In the genomic region with DNA sequence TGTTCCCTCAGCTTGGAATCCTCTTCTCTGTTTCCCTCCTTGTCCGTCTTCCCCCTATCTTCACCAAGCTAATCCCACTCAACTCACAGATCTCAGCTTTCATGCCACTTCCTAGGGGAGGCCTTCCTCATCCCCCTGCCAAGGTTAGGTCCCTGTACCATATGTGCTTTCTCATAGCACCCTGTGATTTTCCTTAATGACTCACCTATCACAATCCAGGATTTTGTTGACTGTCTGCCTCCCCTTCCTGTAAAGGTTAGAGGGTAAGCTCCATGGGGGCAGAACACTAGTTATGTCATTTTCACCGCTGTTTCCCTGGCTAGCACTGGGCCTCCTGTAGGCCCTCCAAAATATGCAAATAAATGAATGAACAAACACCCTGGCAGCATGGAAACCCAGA, we compare ENCODE assay signal across 21 cellular contexts. TPM values are rescaled to one million over a fixed set of nuclear protein-coding genes. Genes with fewer than 3 reads are reported as not detected.
A peak's percentile ranks its signal among the peaks of the same experiment; 100 is the strongest.
DNase-seq lines count a peak whose midpoint lies in the region; ATAC-seq, FAIRE-seq and TF ChIP-seq lines count a peak whose summit lies in the region.
"Had no signal": no experiment of that assay in that cellular context is flagged by ENCODE, and none has a peak within 500 bp of the region (broad histone marks: within the 10 kb centered on the region; RNA-seq: fewer than 3 reads in every experiment).

No MANE protein-coding gene starts in this region.

- TF ChIP-seq POLR2A in K562 (conservative IDR thresholded peaks at IDR 0.05) = no peak

- H3K79me2 ChIP-seq in K562 (ENCODE audit: control insufficient read depth, insufficient read depth, low read length) = peaks cover 26% of the 10 kb centered on the region; the same call in 2 of the 3 replicates

- in situ Hi-C loops in K562 (cut with MboI) = no loop called here

- TF ChIP-seq CTCF in K562 (IDR thresholded peaks at IDR 0.05 in 2 of 3, conservative IDR thresholded peaks at IDR 0.05 in 1 of 3; ENCODE audit: insufficient read depth in 2 of 3, low read depth in 1 of 3, low read length in 3 of 3) (no peak), fibroblast of pulmonary artery (IDR thresholded peaks at IDR 0.05; ENCODE audit: low read length, missing control alignments) (no peak)

- no TSS peak for BruUV-seq in K562 (replicated peaks; lab: Mats Ljungman, UMichigan)

- TF ChIP-seq EP300 in K562 (IDR thresholded peaks at IDR 0.05; ENCODE audit: low read length) = no peak

- H3K4me3 ChIP-seq in K562 (no peak overlapping the region), fibroblast of pulmonary artery (replicated peaks; ENCODE audit: low read depth, low read length) (no peak overlapping the region)
- H3K4me3 ChIP-seq: GM23248, MG63, SJCRH30 had no signal

- no peak overlapping the region for H3K27ac ChIP-seq in K562 (ENCODE audit: extremely low read depth, low read depth, low read length)
- H3K27ac ChIP-seq: GM23248, SJCRH30 had no signal

- DNase-seq in NCI-H2227 (lab: John Stamatoyannopoulos, UW; ENCODE audit: unreplicated experiment) (peak; percentile 50), K562 (ENCODE audit: extremely low read depth in 1 of 4, low spot score in 3 of 4) (no peak), fibroblast of pulmonary artery (ENCODE audit: low read depth) (peak; percentile 33), foreskin melanocyte (no peak), NCI-H2196 treated with DMSO at 0.1 percent for 48 hours (lab: John Stamatoyannopoulos, UW; ENCODE audit: unreplicated experiment) (no peak), posterior cingulate gyrus (no peak)
- no peak for DNase-seq in activated effector memory CD4-positive, alpha-beta T cell treated with Interleukin-2 at 50 U/mL for 16 hours
- DNase-seq: CD4-positive, CD25-positive, alpha-beta regulatory T cell; GM23248; MG63; NCI-H1417 treated with DMSO at 0.1 percent for 48 hours; NCI-H187; NCI-H2107; NCI-H226; NCI-H510A treated with DMSO at 0.1 percent for 48 hours; OCI-M1; SJCRH30 had no signal

- H2AFZ ChIP-seq in K562 (ENCODE audit: low read depth, low read length) = no peak overlapping the region
- H2AFZ ChIP-seq: GM23248 had no signal

- no peaks in the 10 kb centered on the region for H3K27me3 ChIP-seq in K562 (ENCODE audit: control insufficient read depth in 2 of 2, insufficient read depth in 2 of 2, low read length in 2 of 2)
- H3K27me3 ChIP-seq: MG63, SJCRH30 had no signal

- TF ChIP-seq RAD21 in K562 (CRISPR knock-in tag; conservative IDR thresholded peaks at IDR 0.05 in 1 of 2, IDR thresholded peaks at IDR 0.05 in 1 of 2) = no peak

- CTCF ChIA-PET in K562 (lab: Yijun Ruan, JAX; ENCODE audit: low intra/inter-chr PET ratio) = no interaction called here

- POLR2A ChIA-PET in K562 (lab: Yijun Ruan, JAX) = interaction anchor here (1.3 to 1.5 kb wide), 2 partner anchors 8 to 36 kb away, joined by 4 to 5 read pairs; no protein-coding TSS in a partner anchor

- H4K20me1 ChIP-seq in K562 (replicated peaks; ENCODE audit: control insufficient read depth, insufficient read depth, low read length) = no peaks in the 10 kb centered on the region

- no peak for FAIRE-seq in K562 (lab: Jason Lieb, UNC)
- FAIRE-seq: G401.6, GM18507, RCC 7860 had no signal

- H3K9me1 ChIP-seq in K562 (ENCODE audit: control insufficient read depth, insufficient read depth, low read length) = no peaks in the 10 kb centered on the region

- intact Hi-C loops in K562 (cut with micrococcal nuclease) (no loop called here), posterior cingulate gyrus (cut with DNase I) (no loop called here)

- WGBS in K562 (ENCODE audit: insufficient coverage, low coverage, missing lambda C conversion rate) = 73% methylated on average over 2 of the region's 2 CpGs

- no peaks in the 10 kb centered on the region; the same call in 1 of the 2 replicates for H3K9me3 ChIP-seq in K562 (replicated peaks; ENCODE audit: control insufficient read depth, insufficient read depth, low read depth, low read length)
- H3K9me3 ChIP-seq: MG63, SJCRH30 had no signal

- H3K4me2 ChIP-seq in K562 (ENCODE audit: insufficient read depth, low read length) = no peak overlapping the region

- peaks cover 6 to 24% of the 10 kb centered on the region in 2 experiments; a peak in 4 of 5 replicates for H3K4me1 ChIP-seq in K562 (replicated peaks in 1 of 2; ENCODE audit: control insufficient read depth in 2 of 2, insufficient read depth in 2 of 2, low read length in 2 of 2)
- H3K4me1 ChIP-seq: SJCRH30 had no signal

- no peak overlapping the region for H3K9ac ChIP-seq in K562 (ENCODE audit: insufficient read depth in 1 of 2, low read depth in 2 of 2, low read length in 2 of 2)
- H3K9ac ChIP-seq: GM23248 had no signal

- no peak for ATAC-seq in K562
- ATAC-seq: HCT116 had no signal

- no peaks in the 10 kb centered on the region for H3K36me3 ChIP-seq in K562 (ENCODE audit: control insufficient read depth, insufficient read depth, low read length)
- H3K36me3 ChIP-seq: MG63, SJCRH30 had no signal

TF ChIP-seq in K562, 482 proteins besides CTCF, POLR2A, EP300 and RAD21:
- TF ChIP-seq, protein P1, sequence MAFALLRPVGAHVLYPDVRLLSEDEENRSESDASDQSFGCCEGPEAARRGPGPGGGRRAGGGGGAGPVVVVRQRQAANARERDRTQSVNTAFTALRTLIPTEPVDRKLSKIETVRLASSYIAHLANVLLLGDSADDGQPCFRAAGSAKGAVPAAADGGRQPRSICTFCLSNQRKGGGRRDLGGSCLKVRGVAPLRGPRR (CRISPR knock-in tag; IDR thresholded peaks at IDR 0.05) = no peak
- TF ChIP-seq, protein P2, sequence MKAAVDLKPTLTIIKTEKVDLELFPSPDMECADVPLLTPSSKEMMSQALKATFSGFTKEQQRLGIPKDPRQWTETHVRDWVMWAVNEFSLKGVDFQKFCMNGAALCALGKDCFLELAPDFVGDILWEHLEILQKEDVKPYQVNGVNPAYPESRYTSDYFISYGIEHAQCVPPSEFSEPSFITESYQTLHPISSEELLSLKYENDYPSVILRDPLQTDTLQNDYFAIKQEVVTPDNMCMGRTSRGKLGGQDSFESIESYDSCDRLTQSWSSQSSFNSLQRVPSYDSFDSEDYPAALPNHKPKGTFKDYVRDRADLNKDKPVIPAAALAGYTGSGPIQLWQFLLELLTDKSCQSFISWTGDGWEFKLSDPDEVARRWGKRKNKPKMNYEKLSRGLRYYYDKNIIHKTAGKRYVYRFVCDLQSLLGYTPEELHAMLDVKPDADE (conservative IDR thresholded peaks at IDR 0.05; ENCODE audit: control insufficient read depth, low read depth, low read length) = no peak
- 0 out of 2 replicates have a peak, but pooled peaks have one; percentile 28 for TF ChIP-seq ZNF316 (IDR thresholded peaks at IDR 0.05)
- no peak for TF ChIP-seq NEUROD1 (IDR thresholded peaks at IDR 0.05; ENCODE audit: borderline replicate concordance, low read depth, low read length, partially characterized antibody)
- no peak for TF ChIP-seq ZNF232 (CRISPR knock-in tag; IDR thresholded peaks at IDR 0.05)
- no peak for TF ChIP-seq ZC3H11A (IDR thresholded peaks at IDR 0.05; ENCODE audit: low read depth, low read length)
- no peak for TF ChIP-seq NCOA2 (IDR thresholded peaks at IDR 0.05; ENCODE audit: partially characterized antibody in 2 of 2)
TF ChIP-seq in K562: peak in this region for 1.

RNA-seq across cellular contexts. Expression of a gene that starts 57.6 kb away (rescaled TPM):
- total RNA-seq in K562 (2011; cell fraction: chromatin; rRNA removed; ENCODE audit: low replicate concordance) = 40.5 and 42.6 TPM in 2 replicates
- total RNA-seq in K562 (2011; cell fraction: nucleolus; rRNA removed) = 19.3 and 19.5 TPM in 2 replicates
- 30.1 and 58.6 TPM in 2 replicates for total RNA-seq in K562 (2011; cell fraction: nucleoplasm; rRNA removed)
- total RNA-seq in K562 (2014; rRNA removed) (34.0 and 41.1 TPM in 2 replicates), K562 (2014; rRNA removed; fragmentation: Illumina TruSeq; extraction: Trizol) (25.9 and 36.2 TPM in 2 replicates), K562 (2015; rRNA removed; fragmentation: Illumina TruSeq; extraction: Trizol) (25.2 and 26.4 TPM in 2 replicates), K562 (2021) (29.5 and 31.4 TPM in 2 replicates)
- polyA plus RNA-seq in K562 (2011; rRNA removed) (25.9 and 26.6 TPM in 2 replicates), K562 (2014; fragmentation: Illumina TruSeq; extraction: Trizol) (24.1 and 32.1 TPM in 2 replicates), K562 (2014; fragmentation: Nextera tagmentation; extraction: Ambion mirVana) (10 to 100 TPM; 20.5 to 24.9 TPM), K562 (2014; rRNA removed) (38.2 and 38.6 TPM in 2 replicates)
- polyA plus RNA-seq in K562 (2011; cell fraction: cytosol; rRNA removed) = 34.4 and 35.1 TPM in 2 replicates
- polyA plus RNA-seq in K562 (2011; cell fraction: nucleus; rRNA removed) = 9.0 and 12.8 TPM in 2 replicates
- polyA plus RNA-seq in K562 (2012) = 29.0 and 43.4 TPM in 2 replicates
- polyA minus RNA-seq in K562 (2011; rRNA and poly(A)+ RNA removed) = 15.8 and 23.3 TPM in 2 replicates
- polyA minus RNA-seq in K562 (2011; cell fraction: cytosol; rRNA and poly(A)+ RNA removed) = 5.2 and 10.3 TPM in 2 replicates
- 12.8 and 14.1 TPM in 2 replicates for polyA minus RNA-seq in K562 (2011; cell fraction: nucleus; rRNA and poly(A)+ RNA removed)

Comparison
In these comparisons a context has a peak if more than half of its experiments do, and no peak if none do; other contexts are left out.
1. DNase-seq: peak in NCI-H2227 (single experiment) and fibroblast of pulmonary artery (single experiment); none in K562 (0 of 4), foreskin melanocyte (single experiment), NCI-H2196 treated with DMSO at 0.1 percent for 48 hours (single experiment), posterior cingulate gyrus (0 of 10) and activated effector memory CD4-positive, alpha-beta T cell treated with Interleukin-2 at 50 U/mL for 16 hours (single experiment).